ENCODE assay signal across 12 cellular contexts in the genomic region with DNA sequence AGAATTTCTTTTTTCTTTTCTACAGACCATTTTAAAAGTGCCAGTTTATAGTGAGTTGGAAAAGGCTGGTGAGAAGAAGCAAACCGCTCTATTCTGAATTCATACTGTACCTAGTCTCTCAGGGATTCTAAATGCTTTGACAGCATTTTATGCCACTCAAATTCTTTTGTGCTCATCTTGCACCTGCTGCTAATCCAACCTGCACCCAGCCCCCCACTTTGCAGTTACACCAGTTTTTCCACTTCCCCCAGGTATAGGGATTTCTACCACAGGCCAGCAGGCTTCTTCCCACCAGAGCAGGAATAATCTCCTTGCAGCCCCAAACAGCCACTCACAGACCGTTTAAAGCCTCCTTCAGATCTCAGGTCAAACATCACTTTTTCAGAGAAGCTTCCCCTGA.
DNase-seq lines count a peak whose midpoint lies in the region; ATAC-seq and TF ChIP-seq lines count a peak whose summit lies in the region.
"Had no signal": no experiment of that assay in that cellular context is flagged by ENCODE, and none has a peak within 500 bp of the region (broad histone marks: within the 10 kb centered on the region; RNA-seq: fewer than 3 reads in every experiment).

No MANE protein-coding gene starts in this region.

- 0 out of 2 replicates have a peak overlapping the region, but pooled peaks have one; percentile 5 for H2AFZ ChIP-seq in MM.1S (ENCODE audit: low read length)
- no peak overlapping the region for H2AFZ ChIP-seq in PC-9

- no peak for TF ChIP-seq CTCF in CD4-positive, alpha-beta T cell (IDR thresholded peaks at IDR 0.05)
- TF ChIP-seq CTCF in MM.1S (IDR thresholded peaks at IDR 0.05; ENCODE audit: low read length) = no peak
- TF ChIP-seq CTCF in PC-9 (conservative IDR thresholded peaks at IDR 0.05) = no peak

- H3F3A ChIP-seq in MM.1S (ENCODE audit: insufficient read depth, low read length) (peaks cover 44% of the 10 kb centered on the region), PC-9 (ENCODE audit: insufficient read depth, low read depth) (peaks cover 18% of the 10 kb centered on the region)

- H3K4me1 ChIP-seq in MM.1S (ENCODE audit: low read length) = peaks cover 30% of the 10 kb centered on the region
- H3K4me1 ChIP-seq in PC-9 (replicated peaks; ENCODE audit: insufficient read depth) = peaks cover 30% of the 10 kb centered on the region

- no TSS peak for BruUV-seq in PC-9 (replicated peaks; lab: Mats Ljungman, UMichigan)

- H3K9me3 ChIP-seq in CD4-positive, alpha-beta T cell (ENCODE audit: control insufficient read depth, low read length) = no peaks in the 10 kb centered on the region
- H3K9me3 ChIP-seq in MM.1S (replicated peaks; ENCODE audit: insufficient read depth, low read length) (no peaks in the 10 kb centered on the region), PC-9 (ENCODE audit: insufficient read depth, low read depth) (no peaks in the 10 kb centered on the region)

- H3K4me2 ChIP-seq in MM.1S (ENCODE audit: low read depth, low read length) (peak overlapping the region; percentile 71), PC-9 (peak overlapping the region; percentile 62)

- no peaks in the 10 kb centered on the region for H3K9me2 ChIP-seq in MM.1S (replicated peaks; ENCODE audit: insufficient read depth, low read length)
- no peaks in the 10 kb centered on the region for H3K9me2 ChIP-seq in PC-9 (ENCODE audit: insufficient read depth)

- no peak overlapping the region for H3K27ac Mint-ChIP-seq in CD4-positive, alpha-beta T cell
- peak overlapping the region; percentile 77 for H3K27ac Mint-ChIP-seq in memory B cell
- no peak overlapping the region for H3K27ac Mint-ChIP-seq in activated naive CD4-positive, alpha-beta T cell treated with anti-CD3 and anti-CD28 coated beads, Interleukin-2, amount 10 ng/mL, durations not matched to agents 7 days and 5 days

- POLR2A ChIA-PET in CD4-positive, alpha-beta T cell (lab: Charles Lee) = interaction anchor here (0.7 kb wide), 1 partner anchor 8 kb away, joined by 3 read pairs; no protein-coding TSS in a partner anchor
- POLR2A ChIA-PET in PC-9 (lab: Charles Lee; ENCODE audit: unreplicated experiment) = no interaction called here

- CTCF ChIA-PET in CD4-positive, alpha-beta T cell (lab: Charles Lee) = no interaction called here
- CTCF ChIA-PET in PC-9 (lab: Charles Lee) = no interaction called here
- CTCF ChIA-PET in activated naive CD4-positive, alpha-beta T cell treated with anti-CD3 and anti-CD28 coated beads, Interleukin-2, amount 10 ng/mL, durations not matched to agents 7 days and 5 days (lab: Charles Lee) = interaction anchor here (1.2 to 1.7 kb wide), 2 partner anchors 14 to 143 kb away, joined by 3 to 4 read pairs; no protein-coding TSS in a partner anchor

- peaks cover 22% of the 10 kb centered on the region for H3K79me2 ChIP-seq in MM.1S (ENCODE audit: low read length)
- peaks cover 35% of the 10 kb centered on the region for H3K79me2 ChIP-seq in PC-9 (ENCODE audit: low read depth)

- H3K27ac ChIP-seq in CD4-positive, alpha-beta T cell (ENCODE audit: low read depth, low read length) = no peak overlapping the region
- H3K27ac ChIP-seq in MM.1S (ENCODE audit: low read length) = peak overlapping the region; percentile 67
- no peak overlapping the region for H3K27ac ChIP-seq in PC-9

- H3K4me3 ChIP-seq in MM.1S (ENCODE audit: low read length) = no peak overlapping the region
- H3K4me3 ChIP-seq in PC-9 = 0 out of 2 replicates have a peak overlapping the region, but pooled peaks have one; percentile 21
- H3K4me3 ChIP-seq: skin epidermis had no signal

- no peaks in the 10 kb centered on the region for H4K20me1 ChIP-seq in MM.1S (ENCODE audit: insufficient read depth, low read length)
- no peaks in the 10 kb centered on the region for H4K20me1 ChIP-seq in PC-9 (ENCODE audit: insufficient read depth)

- H3K9me3 Mint-ChIP-seq in CD4-positive, alpha-beta T cell = no peaks in the 10 kb centered on the region
- peaks cover 2% of the 10 kb centered on the region for H3K9me3 Mint-ChIP-seq in memory B cell
- peaks cover 3% of the 10 kb centered on the region for H3K9me3 Mint-ChIP-seq in activated naive CD4-positive, alpha-beta T cell treated with anti-CD3 and anti-CD28 coated beads, Interleukin-2, amount 10 ng/mL, durations not matched to agents 7 days and 5 days

- no peak for ATAC-seq in CD4-positive, alpha-beta T cell (ENCODE audit: poor library complexity)
- ATAC-seq in memory B cell (ENCODE audit: low read depth) (no peak), HG03342 (IDR thresholded peaks at IDR 0.05; ENCODE audit: unreplicated experiment) (no peak), HG03159 (IDR thresholded peaks at IDR 0.05; ENCODE audit: unreplicated experiment) (no peak)

- H3K36me3 Mint-ChIP-seq in CD4-positive, alpha-beta T cell (ENCODE audit: low read depth) = no peaks in the 10 kb centered on the region
- peaks cover 2% of the 10 kb centered on the region for H3K36me3 Mint-ChIP-seq in memory B cell
- peaks cover 14% of the 10 kb centered on the region for H3K36me3 Mint-ChIP-seq in activated naive CD4-positive, alpha-beta T cell treated with anti-CD3 and anti-CD28 coated beads, Interleukin-2, amount 10 ng/mL, durations not matched to agents 7 days and 5 days
- H3K36me3 Mint-ChIP-seq: CD4-positive, CD25-positive, alpha-beta regulatory T cell had no signal

- peaks cover 30% of the 10 kb centered on the region for H3K4me1 Mint-ChIP-seq in CD4-positive, alpha-beta T cell (ENCODE audit: low read depth)
- peaks cover 33% of the 10 kb centered on the region for H3K4me1 Mint-ChIP-seq in memory B cell
- H3K4me1 Mint-ChIP-seq in activated naive CD4-positive, alpha-beta T cell treated with anti-CD3 and anti-CD28 coated beads, Interleukin-2, amount 10 ng/mL, durations not matched to agents 7 days and 5 days = peaks cover 40% of the 10 kb centered on the region

- no peaks in the 10 kb centered on the region for H3K36me3 ChIP-seq in MM.1S (replicated peaks; ENCODE audit: insufficient read depth, low read length)
- no peaks in the 10 kb centered on the region for H3K36me3 ChIP-seq in PC-9 (ENCODE audit: low read depth)

- intact Hi-C loops in CD4-positive, alpha-beta T cell (cut with DNase I, micrococcal nuclease) = no loop called here
- intact Hi-C loops in PC-9 (cut with micrococcal nuclease; ENCODE audit: unreplicated experiment) = no loop called here

- H3K27me3 Mint-ChIP-seq in CD4-positive, alpha-beta T cell = peaks cover 66% of the 10 kb centered on the region
- no peaks in the 10 kb centered on the region for H3K27me3 Mint-ChIP-seq in memory B cell
- H3K27me3 Mint-ChIP-seq in activated naive CD4-positive, alpha-beta T cell treated with anti-CD3 and anti-CD28 coated beads, Interleukin-2, amount 10 ng/mL, durations not matched to agents 7 days and 5 days = peaks cover 24% of the 10 kb centered on the region

- DNase-seq in CD4-positive, alpha-beta T cell = no peak
- DNase-seq in MM.1S (peak; percentile 64), PC-9 (peak in 1 of 2 experiments; percentile 45), memory B cell (ENCODE audit: low spot score in 2 of 2) (no peak), CD1c-positive myeloid dendritic cell (ENCODE audit: extremely low spot score) (no peak)
- DNase-seq in activated naive CD4-positive, alpha-beta T cell treated with anti-CD3 and anti-CD28 coated beads, Interleukin-2, amount 10 ng/mL, durations not matched to agents 7 days and 5 days = no peak
- DNase-seq: CD4-positive, CD25-positive, alpha-beta regulatory T cell; erythroblast; H7 had no signal

- H3K4me3 Mint-ChIP-seq in CD4-positive, alpha-beta T cell = peak overlapping the region; percentile 34
- H3K4me3 Mint-ChIP-seq in memory B cell = no peak overlapping the region
- no peak overlapping the region for H3K4me3 Mint-ChIP-seq in activated naive CD4-positive, alpha-beta T cell treated with anti-CD3 and anti-CD28 coated beads, Interleukin-2, amount 10 ng/mL, durations not matched to agents 7 days and 5 days

- peaks cover 36% of the 10 kb centered on the region for H3K27me3 ChIP-seq in CD4-positive, alpha-beta T cell (ENCODE audit: control insufficient read depth, insufficient read depth, low read length)
- H3K27me3 ChIP-seq in MM.1S (replicated peaks; ENCODE audit: insufficient read depth, low read length) (no peaks in the 10 kb centered on the region), PC-9 (ENCODE audit: insufficient read depth, low read depth) (no peaks in the 10 kb centered on the region)

- H3K9ac ChIP-seq in MM.1S (ENCODE audit: low read length) = no peak overlapping the region; the same call in 1 of the 2 replicates
